ENCODE assay signal across 10 cellular contexts in genomic region chr3:169133178-169134161, GRCh38.
DNase-seq lines count a peak whose midpoint lies in the region; ATAC-seq and TF ChIP-seq lines count a peak whose summit lies in the region.
"Had no signal": no experiment of that assay in that cellular context is flagged by ENCODE, and none has a peak within 500 bp of the region (broad histone marks: within the 10 kb centered on the region; RNA-seq: fewer than 3 reads in every experiment).

No MANE protein-coding gene starts in this region.

- in situ Hi-C loops in Panc1 (cut with HindIII; ENCODE audit: low pct_unique_long_range_greater_than_20kb, low sequenced_read_pairs) = no loop called here

- no peak overlapping the region for H2AFZ ChIP-seq in fibroblast of lung (ENCODE audit: low read length)

- POLR2A ChIA-PET in Panc1 (lab: Charles Lee) = no interaction called here

- H3K36me3 ChIP-seq in Panc1 (ENCODE audit: control insufficient read depth, insufficient read depth, low read length) (no peaks in the 10 kb centered on the region), fibroblast of lung (ENCODE audit: control insufficient read depth, insufficient read depth, low read length) (no peaks in the 10 kb centered on the region), thoracic aorta (no peaks in the 10 kb centered on the region)

- TF ChIP-seq CTCF in Panc1 (IDR thresholded peaks at IDR 0.05) = peak; percentile 49; the same call in 1 of the 2 replicates
- TF ChIP-seq CTCF in fibroblast of lung (conservative IDR thresholded peaks at IDR 0.05 in 1 of 2, IDR thresholded peaks at IDR 0.05 in 1 of 2; ENCODE audit: low read depth in 1 of 2, low read length in 2 of 2) = peak in 1 of 2 donors; percentile 45
- peak; percentile 43 for TF ChIP-seq CTCF in thoracic aorta (IDR thresholded peaks at IDR 0.05)

- intact Hi-C loops in Panc1 (cut with micrococcal nuclease; ENCODE audit: unreplicated experiment) = loop anchor here (1.0 to 5.0 kb wide), 2 partner anchors 534 to 611 kb away; no protein-coding TSS in a partner anchor

- peak; percentile 4 for DNase-seq in SKM-1 treated with dmso at 0.1 percent for 144 hours (lab: John Stamatoyannopoulos, UW; ENCODE audit: unreplicated experiment)
- DNase-seq in SKM-1 (lab: John Stamatoyannopoulos, UW; ENCODE audit: unreplicated experiment) = no peak
- no peak for DNase-seq in Panc1 (ENCODE audit: low read depth, low spot score)
- peak in 1 of 2 donors; percentile 64 for DNase-seq in fibroblast of lung (ENCODE audit: low read depth in 2 of 2)
- DNase-seq in thoracic aorta (ENCODE audit: low spot score) = no peak
- no peak for DNase-seq in activated naive CD4-positive, alpha-beta T cell treated with anti-CD3 and anti-CD28 coated beads, Interleukin-2, amount 50 U/mL, for 16 hours
- DNase-seq: DMS153, NCI-H2029 treated with DMSO at 0.1 percent for 48 hours had no signal

- no TSS peak for BruUV-seq in Panc1 (replicated peaks; lab: Mats Ljungman, UMichigan)

- no peaks in the 10 kb centered on the region for H3K4me1 ChIP-seq in Panc1 (ENCODE audit: control insufficient read depth, insufficient read depth, low read length)
- no peaks in the 10 kb centered on the region for H3K4me1 ChIP-seq in fibroblast of lung (ENCODE audit: control insufficient read depth, extremely low read depth, insufficient read depth, low read length)
- H3K4me1 ChIP-seq in thoracic aorta (ENCODE audit: control insufficient read depth in 1 of 2, low read depth in 2 of 2) = peaks cover 25 to 39% of the 10 kb centered on the region in 2 donors

- H3K4me3 ChIP-seq in Panc1 (ENCODE audit: low read depth in 2 of 2, low read length in 2 of 2) = no peak overlapping the region
- H3K4me3 ChIP-seq in fibroblast of lung (replicated peaks in 1 of 4; ENCODE audit: control extremely low read depth in 1 of 4, insufficient read depth in 1 of 4, low read depth in 3 of 4, low read length in 4 of 4) = no peak overlapping the region
- peak overlapping the region; percentile 13 for H3K4me3 ChIP-seq in thoracic aorta

- H3K9me3 ChIP-seq in Panc1 (ENCODE audit: control insufficient read depth, insufficient read depth, low read depth, low read length) (no peaks in the 10 kb centered on the region), fibroblast of lung (ENCODE audit: control insufficient read depth, insufficient read depth, low read depth, low read length) (no peaks in the 10 kb centered on the region), thoracic aorta (no peaks in the 10 kb centered on the region)

- H3K27me3 ChIP-seq in Panc1 (ENCODE audit: control insufficient read depth, insufficient read depth, low read length) = peaks cover 5% of the 10 kb centered on the region
- H3K27me3 ChIP-seq in fibroblast of lung (ENCODE audit: control insufficient read depth, insufficient read depth, low read length) = no peaks in the 10 kb centered on the region
- no peaks in the 10 kb centered on the region for H3K27me3 ChIP-seq in thoracic aorta (replicated peaks; ENCODE audit: insufficient read depth)

- ATAC-seq in Panc1 (no peak), thoracic aorta (ENCODE audit: insufficient number of reproducible peaks, low FRiP score, low read depth) (no peak), HG02884 (IDR thresholded peaks at IDR 0.05; ENCODE audit: unreplicated experiment) (no peak), HG03280 (IDR thresholded peaks at IDR 0.05; ENCODE audit: unreplicated experiment) (no peak)

- H3K4me2 ChIP-seq in fibroblast of lung (ENCODE audit: extremely low read depth, insufficient read depth, low read length) = peak overlapping the region; percentile 37

- H4K20me1 ChIP-seq in fibroblast of lung (ENCODE audit: control insufficient read depth, extremely low read depth, insufficient read depth, low read length) = no peaks in the 10 kb centered on the region

- H3K9ac ChIP-seq in fibroblast of lung (ENCODE audit: insufficient read depth, low read length) = no peak overlapping the region

- peaks cover 2% of the 10 kb centered on the region for H3K79me2 ChIP-seq in fibroblast of lung (ENCODE audit: control insufficient read depth, insufficient read depth, low read length)

- CTCF ChIA-PET in Panc1 (lab: Charles Lee) = no interaction called here

- no peak overlapping the region for H3K27ac ChIP-seq in Panc1 (ENCODE audit: low read length)
- no peak overlapping the region for H3K27ac ChIP-seq in fibroblast of lung (ENCODE audit: insufficient read depth, low read length)
- H3K27ac ChIP-seq in thoracic aorta = peak overlapping the region in 1 of 2 donors; percentile 46
